8 cellular contexts compared by ENCODE assay signal in genomic region chr17:47830396-47830907, GRCh38. TPM values are rescaled to one million over a fixed set of nuclear protein-coding genes. Genes with fewer than 3 reads are reported as not detected.
DNase-seq lines count a peak whose midpoint lies in the region; ATAC-seq, FAIRE-seq and TF ChIP-seq lines count a peak whose summit lies in the region.

No MANE protein-coding gene starts in this region.

- CTCF ChIA-PET in HCT116 (lab: Charles Lee): interaction anchor here (1.4 to 2.4 kb wide), 5 partner anchors 8 to 60 kb away, joined by 5 to 25 read pairs (median 10); partner anchors contain the start of genes OSBPL7, SCRN2 and SP6
- CTCF ChIA-PET in activated B cell treated with CpG ODN at 0.5 μM for 24 hours (lab: Charles Lee): interaction anchor here (1.1 to 1.2 kb wide), 2 partner anchors 13 to 59 kb away, joined by 3 to 5 read pairs; no protein-coding TSS in a partner anchor

- peak overlapping the region; percentile 96 for H3K4me3 Mint-ChIP-seq in activated B cell treated with CpG ODN at 0.5 μM for 24 hours

- DNase-seq in HCT116 (ENCODE audit: low read depth, low spot score): no peak
- DNase-seq in activated B cell treated with CpG ODN at 0.5 μM for 24 hours: no peak
- DNase-seq in hepatocyte (ENCODE audit: low spot score): no peak
- peak; percentile 46 for DNase-seq in small intestine
- DNase-seq in NCI-H526 (lab: John Stamatoyannopoulos, UW): no peak
- no peak for DNase-seq in HTR-8/SVneo (ENCODE audit: insufficient read length, low spot score)
- no peak for DNase-seq in anterior cingulate cortex (lab: John Stamatoyannopoulos, UW)

- peak overlapping the region; percentile 64 for H3K27ac ChIP-seq in HCT116 (ENCODE audit: low read depth, low read length)
- peak overlapping the region; percentile 85 for H3K27ac ChIP-seq in hepatocyte
- peak overlapping the region; percentile 61 to 90 for H3K27ac ChIP-seq in small intestine (ENCODE audit: low read depth in 1 of 2, low read length in 1 of 2)

- H3K4me3 ChIP-seq in HCT116 (replicated peaks in 1 of 2; ENCODE audit: low read depth in 1 of 2, low read length in 2 of 2): peak overlapping the region; percentile 90 to 99
- H3K4me3 ChIP-seq in hepatocyte: peak overlapping the region; percentile 82
- H3K4me3 ChIP-seq in small intestine (ENCODE audit: low read depth in 1 of 2, low read length in 2 of 2): peak overlapping the region; percentile 82 to 89

- H2AFZ ChIP-seq in HCT116 (ENCODE audit: low read depth, low read length, poor library complexity, severe bottlenecking) (no peak overlapping the region), hepatocyte (peak overlapping the region; percentile 43)

- no peak for FAIRE-seq in small intestine (lab: Jason Lieb, UNC)
- FAIRE-seq in HTR-8/SVneo (lab: Jason Lieb, UNC): no peak

- no peak for TF ChIP-seq RAD21 in HCT116 (IDR thresholded peaks at IDR 0.05; ENCODE audit: low read depth)

- H3K27me3 ChIP-seq in HCT116 (ENCODE audit: insufficient read depth, low read length) (no peaks in the 10 kb centered on the region), hepatocyte (no peaks in the 10 kb centered on the region), small intestine (ENCODE audit: control insufficient read depth in 2 of 2, insufficient read depth in 2 of 2, low read length in 2 of 2) (no peaks in the 10 kb centered on the region)

- BruUV-seq in HCT116 (replicated peaks; lab: Mats Ljungman, UMichigan): no TSS peak

- H3K36me3 Mint-ChIP-seq in activated B cell treated with CpG ODN at 0.5 μM for 24 hours (ENCODE audit: low read depth): peaks cover 41% of the 10 kb centered on the region

- H3K9me2 ChIP-seq in HCT116 (ENCODE audit: insufficient read depth) (no peaks in the 10 kb centered on the region), hepatocyte (replicated peaks; ENCODE audit: insufficient read depth) (no peaks in the 10 kb centered on the region)

- peak overlapping the region; percentile 82 for H3K9ac ChIP-seq in HCT116 (ENCODE audit: low read length)

- H3K27me3 Mint-ChIP-seq in activated B cell treated with CpG ODN at 0.5 μM for 24 hours: no peaks in the 10 kb centered on the region

- peaks cover 29% of the 10 kb centered on the region for H3K4me1 Mint-ChIP-seq in activated B cell treated with CpG ODN at 0.5 μM for 24 hours

- H3K9me3 ChIP-seq in HCT116 (ENCODE audit: control insufficient read depth in 1 of 2, insufficient read depth in 1 of 2, low read depth in 1 of 2, low read length in 2 of 2): no peaks in the 10 kb centered on the region
- no peaks in the 10 kb centered on the region for H3K9me3 ChIP-seq in hepatocyte (ENCODE audit: low read depth)
- H3K9me3 ChIP-seq in small intestine (ENCODE audit: control insufficient read depth, low read depth): no peaks in the 10 kb centered on the region

- no peak for TF ChIP-seq POLR2A in HCT116 (IDR thresholded peaks at IDR 0.05; ENCODE audit: borderline replicate concordance, extremely low read depth, insufficient read depth, insufficient read length)

- TF ChIP-seq CTCF in HCT116 (IDR thresholded peaks at IDR 0.05 in 2 of 3, conservative IDR thresholded peaks at IDR 0.05 in 1 of 3; ENCODE audit: borderline replicate concordance in 1 of 3, insufficient read depth in 1 of 3, low read depth in 2 of 3, low read length in 2 of 3) (no peak), activated B cell treated with CpG ODN at 0.5 μM for 24 hours (IDR thresholded peaks at IDR 0.05) (no peak), hepatocyte (IDR thresholded peaks at IDR 0.05; ENCODE audit: poor library complexity) (no peak)

- RAD21 ChIA-PET in HCT116 (lab: Charles Lee; ENCODE audit: low non-redundant PET in 1 of 2, low total read pairs in 2 of 2, uncharacterized antibody in 2 of 2, unreplicated experiment in 2 of 2): no interaction called here

- H3K36me3 ChIP-seq in HCT116 (ENCODE audit: control insufficient read depth in 1 of 2, insufficient read depth in 2 of 2, low read length in 2 of 2) (peaks cover 20 to 25% of the 10 kb centered on the region in 2 experiments), hepatocyte (replicated peaks; ENCODE audit: insufficient read depth, low read depth) (no peaks in the 10 kb centered on the region), small intestine (ENCODE audit: control insufficient read depth in 2 of 2, insufficient read depth in 2 of 2, low read length in 2 of 2) (peaks cover 5 to 13% of the 10 kb centered on the region in 2 donors)

- H4K20me1 ChIP-seq in HCT116 (ENCODE audit: insufficient read depth) (no peaks in the 10 kb centered on the region), hepatocyte (ENCODE audit: insufficient read depth, poor library complexity, severe bottlenecking) (no peaks in the 10 kb centered on the region)

- no peaks in the 10 kb centered on the region for H3K9me3 Mint-ChIP-seq in activated B cell treated with CpG ODN at 0.5 μM for 24 hours

- peaks cover 14 to 20% of the 10 kb centered on the region in 2 experiments; a peak in 3 of 4 replicates for H3K4me1 ChIP-seq in HCT116 (ENCODE audit: control insufficient read depth in 1 of 2, insufficient read depth in 2 of 2, low read length in 2 of 2)
- peaks cover 9% of the 10 kb centered on the region for H3K4me1 ChIP-seq in hepatocyte (ENCODE audit: insufficient read depth)
- peaks cover 2% of the 10 kb centered on the region in 2 donors for H3K4me1 ChIP-seq in small intestine (ENCODE audit: control insufficient read depth in 2 of 2, insufficient read depth in 1 of 2, low read depth in 1 of 2, low read length in 1 of 2)

- peaks cover 34% of the 10 kb centered on the region for H3K79me2 ChIP-seq in HCT116 (ENCODE audit: insufficient read depth, low read length)
- H3K79me2 ChIP-seq in hepatocyte: peaks cover 26% of the 10 kb centered on the region

- ATAC-seq in HCT116 (no peak), activated B cell treated with CpG ODN at 0.5 μM for 24 hours (ENCODE audit: low read depth) (no peak), GM19463 (IDR thresholded peaks at IDR 0.05; ENCODE audit: unreplicated experiment) (no peak)

- H3K4me2 ChIP-seq in HCT116 (ENCODE audit: low read length): peak overlapping the region; percentile 90
- H3K4me2 ChIP-seq in hepatocyte: peak overlapping the region; percentile 90

- 81% methylated on average over 18 of the region's 18 CpGs for WGBS in hepatocyte (ENCODE audit: low lambda C conversion rate, missing lambda C conversion rate)
- WGBS in small intestine, 3 donors: 51 to 65% (median 61%) methylated on average over 18 of the region's 18 CpGs

- H3K27ac Mint-ChIP-seq in activated B cell treated with CpG ODN at 0.5 μM for 24 hours: peak overlapping the region; percentile 92

- POLR2A ChIA-PET in HCT116 (lab: Charles Lee) (interaction anchor here (1.2 to 3.4 kb wide), 3 partner anchors 9 to 218 kb away, joined by 4 to 18 read pairs (median 11); partner anchors contain the start of genes NFE2L1, OSBPL7 and SCRN2), activated B cell treated with CpG ODN at 0.5 μM for 24 hours (lab: Charles Lee) (interaction anchor here (1.2 to 3.1 kb wide), 7 partner anchors 9 to 141 kb away, joined by 3 to 53 read pairs (median 10); partner anchors contain the start of genes CDK5RAP3, OSBPL7, PNPO and SP2)

- intact Hi-C loops in HCT116 (cut with micrococcal nuclease): loop anchor here (2.0 kb wide), 1 partner anchor 140 kb away; the partner anchor contains the start of gene CDK5RAP3
- intact Hi-C loops in activated B cell treated with CpG ODN at 0.5 μM for 24 hours (cut with micrococcal nuclease): loop anchor here (2.0 kb wide), 1 partner anchor 140 kb away; the partner anchor contains the start of gene CDK5RAP3

TF ChIP-seq in HCT116, 20 proteins besides CTCF, POLR2A, EP300 and RAD21 (continues in another document):
- TF ChIP-seq FOSL1 (IDR thresholded peaks at IDR 0.05; ENCODE audit: low read depth) (no peak), POLR2AphosphoS5 (IDR thresholded peaks at IDR 0.05; ENCODE audit: low read depth, low read length) (no peak), ZFX (IDR thresholded peaks at IDR 0.05) (no peak), SIN3A (IDR thresholded peaks at IDR 0.05; ENCODE audit: low read depth) (no peak), TCF7L2 (IDR thresholded peaks at IDR 0.05; ENCODE audit: borderline replicate concordance, extremely low read depth, insufficient read depth, insufficient read length) (no peak), YY1 (IDR thresholded peaks at IDR 0.05; ENCODE audit: extremely low read depth, insufficient replicate concordance, low read depth, low read length) (no peak), CBX3 (IDR thresholded peaks at IDR 0.05; ENCODE audit: low read depth) (no peak), SRF (IDR thresholded peaks at IDR 0.05; ENCODE audit: low read depth) (no peak), EGR1 (IDR thresholded peaks at IDR 0.05; ENCODE audit: low read depth) (no peak), CEBPB (IDR thresholded peaks at IDR 0.05; ENCODE audit: low read depth) (no peak), JUND (IDR thresholded peaks at IDR 0.05) (no peak), ZNF274 (IDR thresholded peaks at IDR 0.05; ENCODE audit: low read depth, low read length) (no peak)

RNA-seq across cellular contexts. Expression of gene MRPL10, which starts 0.9 kb away (rescaled TPM):
- total RNA-seq in HCT116 (2021; ENCODE audit: unreplicated experiment) (112 TPM), activated B cell treated with CpG ODN at 0.5 μM for 24 hours (36.4 and 37.4 TPM in 2 replicates), hepatocyte (30.7 and 38.2 TPM in 2 replicates)
- polyA plus RNA-seq in HCT116 (2012): 162 and 165 TPM in 2 replicates
- polyA plus RNA-seq in hepatocyte (33.7 and 34.7 TPM in 2 replicates), small intestine (10 to 100 TPM; 47.0 to 54.1 (median 48.4) TPM)

RNA-seq across cellular contexts. Expression of gene LRRC46, which starts 1.0 kb away (rescaled TPM):
- total RNA-seq in HCT116 (2021; ENCODE audit: unreplicated experiment) (0.76 TPM), activated B cell treated with CpG ODN at 0.5 μM for 24 hours (1.5 and 1.9 TPM in 2 replicates), hepatocyte (not detected in 2 replicates)
- polyA plus RNA-seq in HCT116 (2012): 1.2 and 1.6 TPM in 2 replicates
- polyA plus RNA-seq in hepatocyte (0.78 and 0.83 TPM in 2 replicates), small intestine (under 1 TPM; 0.22 to 0.54 (median 0.25) TPM)

RNA-seq across cellular contexts. Expression of gene OSBPL7, which starts 8.9 kb away (rescaled TPM):
- total RNA-seq in HCT116 (2021; ENCODE audit: unreplicated experiment) (20.5 TPM), activated B cell treated with CpG ODN at 0.5 μM for 24 hours (28.8 and 34.4 TPM in 2 replicates), hepatocyte (3.9 and 6.2 TPM in 2 replicates)
- 16.4 and 20.5 TPM in 2 replicates for polyA plus RNA-seq in HCT116 (2012)
- polyA plus RNA-seq in hepatocyte (9.3 and 9.8 TPM in 2 replicates), small intestine (10 to 100 TPM; 25.9 to 67.5 (median 28.6) TPM)

RNA-seq across cellular contexts. Expression of gene SCRN2, which starts 10.6 kb away (rescaled TPM):
- total RNA-seq in HCT116 (2021; ENCODE audit: unreplicated experiment) (53.2 TPM), activated B cell treated with CpG ODN at 0.5 μM for 24 hours (32.1 and 36.3 TPM in 2 replicates), hepatocyte (20.4 and 35.3 TPM in 2 replicates)
- polyA plus RNA-seq in HCT116 (2012): 55.9 and 58.2 TPM in 2 replicates
- polyA plus RNA-seq in hepatocyte (59.8 and 79.0 TPM in 2 replicates), small intestine (100 to 1,000 TPM in 1 of 3 donors, 10 to 100 TPM in 2; 46.0 to 127 (median 81.3) TPM)

RNA-seq across cellular contexts. Expression of gene SP6, which starts 20.5 kb away (rescaled TPM):
- total RNA-seq in HCT116 (2021; ENCODE audit: unreplicated experiment): 10.8 TPM
- polyA plus RNA-seq in HCT116 (2012): 5.9 and 6.0 TPM in 2 replicates
- total RNA-seq in activated B cell treated with CpG ODN at 0.5 μM for 24 hours: 0.09 TPM in 1 of 2 replicates, not detected in the other
- total RNA-seq in hepatocyte: 0.80 and 1.3 TPM in 2 replicates
- 1.3 and 1.7 TPM in 2 replicates for polyA plus RNA-seq in hepatocyte
- polyA plus RNA-seq in small intestine: 1 to 10 TPM; 1.6 to 3.8 (median 2.5) TPM
